In the genomic region with DNA sequence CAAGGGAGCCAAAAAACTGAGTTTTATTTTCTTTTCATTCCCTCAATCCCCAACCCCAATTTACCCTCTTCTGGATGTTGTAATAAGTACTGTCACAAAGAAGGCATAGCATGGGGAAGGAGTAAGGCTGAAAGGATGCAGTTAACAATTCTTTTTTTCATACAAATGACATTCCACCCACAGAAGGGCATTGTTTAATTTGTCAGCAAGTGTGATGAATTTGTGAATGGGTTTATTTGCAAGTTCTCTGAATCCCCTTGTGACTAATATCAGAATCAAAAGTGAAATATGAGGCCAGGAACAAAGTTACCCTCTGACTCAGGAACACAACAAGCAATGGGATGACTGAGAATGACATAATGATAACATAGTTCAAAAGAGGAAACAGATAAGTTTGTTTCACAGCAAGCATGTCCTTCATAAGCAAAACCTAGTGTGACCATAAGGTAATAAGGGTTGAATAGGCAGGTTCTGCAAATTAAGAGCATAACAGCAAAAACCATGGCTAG, we compare ENCODE assay signal across 8 cellular contexts. TPM values are rescaled to one million over a fixed set of nuclear protein-coding genes. Genes with fewer than 3 reads are reported as not detected.
A peak's percentile ranks its signal among the peaks of the same experiment; 100 is the strongest.
DNase-seq lines count a peak whose midpoint lies in the region; ATAC-seq lines count a peak whose summit lies in the region.

No MANE protein-coding gene starts in this region.

- DNase-seq in HCEC 1CT (peak; percentile 66), RPMI7951 (ENCODE audit: low read depth) (peak; percentile 47), fibroblast of the conjunctiva (ENCODE audit: low read depth) (peak; percentile 33), posterior cingulate gyrus (no peak), NCI-H2171 (lab: John Stamatoyannopoulos, UW) (no peak), NCI-H1417 treated with DMSO at 0.1 percent for 48 hours (lab: John Stamatoyannopoulos, UW) (no peak)
- no peak for DNase-seq in stimulated activated CD4-positive, alpha-beta T cell treated with anti-CD3 and anti-CD28 coated beads, Interleukin-2, amount 100 ng/mL, for 24 hours

- intact Hi-C loops in posterior cingulate gyrus (cut with DNase I), result loop anchor here (2.0 to 5.0 kb wide), 3 partner anchors 89 to 260 kb away; no protein-coding TSS in a partner anchor

- peak; percentile 33 for ATAC-seq in GM18499 (IDR thresholded peaks at IDR 0.05; ENCODE audit: insufficient read depth, unreplicated experiment)

RNA-seq across cellular contexts. Expression of gene GEMIN8, which starts 2.1 kb away (rescaled TPM):
- total RNA-seq in RPMI7951 (2014; rRNA removed; shearing (Covaris generic)), result 18.5 and 20.1 TPM in 2 replicates

Comparison
In these comparisons a context has a peak if more than half of its experiments do, and no peak if none do; other contexts are left out.
1. DNase-seq: peak in HCEC 1CT (single experiment), RPMI7951 (single experiment) and fibroblast of the conjunctiva (single experiment); none in posterior cingulate gyrus (0 of 10), NCI-H2171 (single experiment), NCI-H1417 treated with DMSO at 0.1 percent for 48 hours (single experiment) and stimulated activated CD4-positive, alpha-beta T cell treated with anti-CD3 and anti-CD28 coated beads, Interleukin-2, amount 100 ng/mL, for 24 hours (0 of 2).